In the genomic region with DNA sequence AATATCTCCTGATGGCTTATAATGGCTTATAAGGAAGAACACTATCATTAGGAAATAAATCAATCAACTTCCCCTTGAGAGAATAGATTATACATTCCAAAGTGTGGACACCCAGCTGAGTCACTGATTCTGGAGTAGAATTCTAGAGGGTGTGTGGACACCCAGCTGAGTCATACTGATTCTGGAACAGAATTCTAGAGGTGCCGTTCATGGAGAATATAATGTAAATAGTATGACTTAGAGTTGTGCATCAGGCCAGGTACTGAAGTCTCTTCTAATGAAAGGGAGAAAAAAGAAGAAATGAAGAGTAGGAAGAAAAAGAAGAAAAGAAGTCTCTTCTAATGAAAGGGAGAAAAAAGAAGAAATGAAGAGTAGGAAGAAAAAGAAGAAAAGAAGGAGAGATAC, we compare ENCODE assay signal across 12 cellular contexts. TPM values are rescaled to one million over a fixed set of nuclear protein-coding genes. Genes with fewer than 3 reads are reported as not detected.
DNase-seq lines count a peak whose midpoint lies in the region; TF ChIP-seq lines count a peak whose summit lies in the region.
"Had no signal": no experiment of that assay in that cellular context is flagged by ENCODE, and none has a peak within 500 bp of the region (broad histone marks: within the 10 kb centered on the region; RNA-seq: fewer than 3 reads in every experiment).

No MANE protein-coding gene starts in this region.

- TF ChIP-seq EP300 in transverse colon (IDR thresholded peaks at IDR 0.05; ENCODE audit: low read depth): no peak

- no peak overlapping the region for H2BK12ac ChIP-seq in neuronal stem cell (ENCODE audit: low read length)

- H4K8ac ChIP-seq in neuronal stem cell (ENCODE audit: low read depth, low read length): no peak overlapping the region

- no peak overlapping the region for H4K91ac ChIP-seq in neuronal stem cell (ENCODE audit: low read depth, low read length, poor library complexity)

- TF ChIP-seq POLR2A in NB4 (IDR thresholded peaks at IDR 0.05; ENCODE audit: extremely low read depth, insufficient read length) (no peak), transverse colon (IDR thresholded peaks at IDR 0.05) (no peak)

- no peak overlapping the region for H3K23ac ChIP-seq in neuronal stem cell (ENCODE audit: low read depth, low read length, poor library complexity)

- no peak overlapping the region for H2BK5ac ChIP-seq in neuronal stem cell (ENCODE audit: low read length)

- H3K4ac ChIP-seq in neuronal stem cell (ENCODE audit: low read length): no peak overlapping the region

- H3K27me3 ChIP-seq in brain microvascular endothelial cell (replicated peaks) (no peaks in the 10 kb centered on the region), transverse colon (no peaks in the 10 kb centered on the region), neuronal stem cell (ENCODE audit: control insufficient read depth in 3 of 3, insufficient read depth in 3 of 3, low read depth in 1 of 3, low read length in 3 of 3) (peaks cover 0 to 11% (median 0%) of the 10 kb centered on the region in 3 experiments)

- DNase-seq in ELR (ENCODE audit: low read depth): peak; percentile 90
- DNase-seq in NB4 (ENCODE audit: low read depth): peak; percentile 41
- peak; percentile 61 for DNase-seq in brain microvascular endothelial cell
- DNase-seq in mucosa of gallbladder (ENCODE audit: low spot score): peak; percentile 38
- DNase-seq in transverse colon: no peak
- DNase-seq in activated CD4-positive, alpha-beta T cell treated with anti-CD3 and anti-CD28 coated beads, Interleukin-2, amount 50 U/mL, for 4 hours: no peak
- DNase-seq in neuronal stem cell (ENCODE audit: low spot score): no peak
- no peak for DNase-seq in NCI-H2029 (lab: John Stamatoyannopoulos, UW)
- DNase-seq: activated CD4-positive, alpha-beta T cell treated with anti-CD3 and anti-CD28 coated beads, Interleukin-2, amount 10 ng/mL, durations not matched to agents 7 days and 5 days; activated naive CD4-positive, alpha-beta T cell; DMS79 treated with DMSO at 0.1 percent for 48 hours had no signal

- in situ Hi-C loops in brain microvascular endothelial cell (cut with HindIII; ENCODE audit: low pct_ligation_motif_present, low sequenced_read_pairs): no loop called here
- in situ Hi-C loops in transverse colon (cut with MboI; ENCODE audit: low pct_ligation_motif_present in 1 of 4, low pct_unique_long_range_greater_than_20kb in 1 of 4, low sequenced_read_pairs in 3 of 4): no loop called here

- H3K27ac ChIP-seq in brain microvascular endothelial cell: no peak overlapping the region
- no peak overlapping the region for H3K27ac ChIP-seq in transverse colon
- no peak overlapping the region for H3K27ac ChIP-seq in neuronal stem cell (replicated peaks; ENCODE audit: low read length)
- H3K27ac ChIP-seq: skin epidermis had no signal

- no peak overlapping the region for H2AFZ ChIP-seq in neuronal stem cell (ENCODE audit: low read length)

- peaks cover 4% of the 10 kb centered on the region for H3K36me3 ChIP-seq in brain microvascular endothelial cell (replicated peaks)
- H3K36me3 ChIP-seq in transverse colon: no peaks in the 10 kb centered on the region
- H3K36me3 ChIP-seq in neuronal stem cell (replicated peaks in 1 of 2; ENCODE audit: control insufficient read depth in 2 of 2, insufficient read depth in 2 of 2, low read length in 2 of 2): no peaks in the 10 kb centered on the region

- no peak overlapping the region for H2BK120ac ChIP-seq in neuronal stem cell (ENCODE audit: low read depth, low read length)

- H3K14ac ChIP-seq in neuronal stem cell (ENCODE audit: low read length): no peak overlapping the region

- no peak overlapping the region for H3K18ac ChIP-seq in neuronal stem cell (ENCODE audit: low read length)

- TF ChIP-seq CTCF in NB4 (IDR thresholded peaks at IDR 0.05; ENCODE audit: low read depth, low read length) (no peak), brain microvascular endothelial cell (IDR thresholded peaks at IDR 0.05; ENCODE audit: low read depth, low read length, missing control alignments) (no peak), transverse colon (IDR thresholded peaks at IDR 0.05) (no peak)

- H3K4me3 ChIP-seq in NB4 (ENCODE audit: low read depth, low read length) (no peak overlapping the region), brain microvascular endothelial cell (ENCODE audit: low read depth, low read length) (no peak overlapping the region), transverse colon (no peak overlapping the region), neuronal stem cell (ENCODE audit: low read length in 2 of 2) (no peak overlapping the region)
- H3K4me3 ChIP-seq: skin epidermis had no signal

- H3K9me3 ChIP-seq in transverse colon (no peaks in the 10 kb centered on the region), neuronal stem cell (replicated peaks in 1 of 2; ENCODE audit: control insufficient read depth in 2 of 2, insufficient read depth in 1 of 2, low read depth in 1 of 2, low read length in 2 of 2) (no peaks in the 10 kb centered on the region)

- H3K9ac ChIP-seq in neuronal stem cell (ENCODE audit: low read depth, low read length, poor library complexity): no peak overlapping the region

- no peak overlapping the region for H2BK15ac ChIP-seq in neuronal stem cell (ENCODE audit: low read length)

- no peak overlapping the region for H3K4me2 ChIP-seq in neuronal stem cell (ENCODE audit: insufficient read depth, low read length, poor library complexity, severe bottlenecking)

- intact Hi-C loops in transverse colon (cut with DNase I; ENCODE audit: low total_unique reads): no loop called here

- H3K4me1 ChIP-seq in transverse colon: peaks cover 0 to 21% (median 14%) of the 10 kb centered on the region in 4 donors
- peaks cover 0 to 1% of the 10 kb centered on the region in 2 donors for H3K4me1 ChIP-seq in neuronal stem cell (ENCODE audit: control insufficient read depth in 2 of 2, insufficient read depth in 1 of 2, low read depth in 1 of 2, low read length in 2 of 2)

- H3K79me1 ChIP-seq in neuronal stem cell (ENCODE audit: low read depth, low read length): no peaks in the 10 kb centered on the region

- no peak overlapping the region for H2AK5ac ChIP-seq in neuronal stem cell (ENCODE audit: low read depth, low read length)

- 30 to 50% methylated on average over 1 of the region's 1 CpG for WGBS in transverse colon (ENCODE audit: low coverage in 1 of 2), 2 donors
- no CpG with 5 or more reads among the region's 1 CpG for WGBS in neuronal stem cell (ENCODE audit: extremely low coverage in 2 of 2, insufficient read length in 2 of 2, insufficient replicate concordance in 1 of 2), 2 donors

RNA-seq across cellular contexts. Expression of a gene that starts 2.4 kb away (rescaled TPM):
- total RNA-seq in mucosa of gallbladder: 61.1 TPM
- total RNA-seq in transverse colon: 10 to 100 TPM; 50.9 to 90.5 (median 69.4) TPM
- 47.3 TPM for polyA plus RNA-seq in neuronal stem cell (2013, experiment 1 of 2)
- 53.0 TPM for polyA plus RNA-seq in neuronal stem cell (2013, experiment 2 of 2)

RNA-seq across cellular contexts. Expression of a gene that starts 17.4 kb away (rescaled TPM):
- total RNA-seq in mucosa of gallbladder: 22.4 TPM
- 10 to 100 TPM in 3 of 4 donors, 1 to 10 TPM in 1; 8.2 to 19.1 (median 18.0) TPM for total RNA-seq in transverse colon
- 3.2 TPM for polyA plus RNA-seq in neuronal stem cell (2013, experiment 1 of 2)
- polyA plus RNA-seq in neuronal stem cell (2013, experiment 2 of 2): 3.2 TPM

Comparison
In these comparisons a context has a peak if more than half of its experiments do, and no peak if none do; other contexts are left out.
1. DNase-seq: peak in ELR (single experiment), NB4 (single experiment), brain microvascular endothelial cell (single experiment) and mucosa of gallbladder (single experiment); none in transverse colon (single experiment), activated CD4-positive, alpha-beta T cell treated with anti-CD3 and anti-CD28 coated beads, Interleukin-2, amount 50 U/mL, for 4 hours (0 of 2), neuronal stem cell (single experiment) and NCI-H2029 (single experiment).